In the genomic region with DNA sequence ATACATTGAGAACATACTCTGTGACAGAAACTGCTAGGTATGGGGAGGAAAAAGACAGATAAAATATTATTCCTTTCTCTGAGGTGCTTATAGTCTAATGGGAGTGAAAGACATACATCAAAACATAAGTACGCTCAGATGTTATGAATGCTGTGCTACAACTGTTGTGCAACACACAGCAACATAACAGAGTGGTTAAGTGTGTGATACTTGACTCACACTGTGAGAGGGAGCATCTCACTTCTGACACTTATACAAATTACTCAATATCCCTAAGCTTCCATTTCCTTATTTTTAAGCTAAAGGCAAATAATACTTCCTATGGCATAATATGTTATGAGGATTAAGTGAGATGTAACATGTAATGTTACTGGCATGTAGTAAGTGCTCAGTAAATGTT, we compare ENCODE assay signal across 20 cellular contexts.
DNase-seq lines count a peak whose midpoint lies in the region; ATAC-seq, FAIRE-seq and TF ChIP-seq lines count a peak whose summit lies in the region.
"Had no signal": no experiment of that assay in that cellular context is flagged by ENCODE, and none has a peak within 500 bp of the region (broad histone marks: within the 10 kb centered on the region; RNA-seq: fewer than 3 reads in every experiment).

No MANE protein-coding gene starts in this region.

- in situ Hi-C loops in GM12878 (cut with MboI): loop anchor here (25.0 kb wide), 1 partner anchor 825 kb away; no protein-coding TSS in a partner anchor

- H3K4me1 ChIP-seq in GM12878 (ENCODE audit: control insufficient read depth, insufficient read depth, low read length) (peaks cover 16% of the 10 kb centered on the region; the same call in 1 of the 2 replicates), iPS-20b (ENCODE audit: insufficient read depth, low read length) (peaks cover 19% of the 10 kb centered on the region)

- no TSS peak for BruUV-seq in GM12878 (replicated peaks; lab: Mats Ljungman, UMichigan)

- CTCF ChIA-PET in GM12878 (lab: Yijun Ruan, JAX): no interaction called here

- no peak overlapping the region for H3K4me2 ChIP-seq in GM12878 (ENCODE audit: control insufficient read depth, insufficient read depth)
- H3K4me2 ChIP-seq: KMS-11, PC-9 had no signal

- no peaks in the 10 kb centered on the region for H3K9me3 Mint-ChIP-seq in progenitor cell of endocrine pancreas (ENCODE audit: low read depth)
- H3K9me3 Mint-ChIP-seq: activated naive CD4-positive, alpha-beta T cell treated with anti-CD3 and anti-CD28 coated beads, Interleukin-2, amount 10 ng/mL, durations not matched to agents 7 days and 5 days; memory B cell; stimulated activated memory B cell treated with anti-CD40 and anti-IgM and Interleukin-4, amounts not matched to agents 10 μg/mL and 1 μg/mL and 100 μg/mL, for 72 hours had no signal

- no peak for TF ChIP-seq EP300 in GM12878 (IDR thresholded peaks at IDR 0.05; ENCODE audit: borderline replicate concordance in 1 of 2, control insufficient read depth in 1 of 2, low read depth in 2 of 2, low read length in 2 of 2)

- ATAC-seq in GM12878: no peak
- no peak for ATAC-seq in HG02610 (IDR thresholded peaks at IDR 0.05; ENCODE audit: unreplicated experiment)
- ATAC-seq: HCT116; stimulated activated memory B cell treated with anti-CD40 and anti-IgM and Interleukin-4, amounts not matched to agents 10 μg/mL and 1 μg/mL and 100 μg/mL, for 72 hours had no signal

- H3K9me3 ChIP-seq in GM12878 (replicated peaks; ENCODE audit: control insufficient read depth, insufficient read depth, low read length) (0 out of 3 replicates have a peak, but pooled peaks cover 1% of the 10 kb centered on the region), iPS-20b (ENCODE audit: insufficient read depth, low read depth, low read length) (no peaks in the 10 kb centered on the region)
- H3K9me3 ChIP-seq: sigmoid colon, upper lobe of left lung had no signal

- no peak for TF ChIP-seq POLR2A in NB4 (IDR thresholded peaks at IDR 0.05; ENCODE audit: extremely low read depth, insufficient read length)
- TF ChIP-seq POLR2A in GM12878 (IDR thresholded peaks at IDR 0.05; ENCODE audit: low read depth, low read length): no peak

- H3K27me3 Mint-ChIP-seq in progenitor cell of endocrine pancreas: no peaks in the 10 kb centered on the region
- H3K27me3 Mint-ChIP-seq: stimulated activated memory B cell treated with anti-CD40 and anti-IgM and Interleukin-4, amounts not matched to agents 10 μg/mL and 1 μg/mL and 100 μg/mL, for 72 hours had no signal

- no peak overlapping the region for H3K4me3 Mint-ChIP-seq in progenitor cell of endocrine pancreas (ENCODE audit: low read depth)
- H3K4me3 Mint-ChIP-seq: activated naive CD4-positive, alpha-beta T cell treated with anti-CD3 and anti-CD28 coated beads, Interleukin-2, amount 10 ng/mL, durations not matched to agents 7 days and 5 days; memory B cell; stimulated activated memory B cell treated with anti-CD40 and anti-IgM and Interleukin-4, amounts not matched to agents 10 μg/mL and 1 μg/mL and 100 μg/mL, for 72 hours had no signal

- H3K36me3 ChIP-seq in GM12878 (ENCODE audit: control insufficient read depth in 2 of 2, insufficient read depth in 2 of 2, low read length in 1 of 2) (no peaks in the 10 kb centered on the region), iPS-20b (ENCODE audit: insufficient read depth, low read depth, low read length) (no peaks in the 10 kb centered on the region)
- H3K36me3 ChIP-seq: brain microvascular endothelial cell, sigmoid colon, upper lobe of left lung had no signal

- no peaks in the 10 kb centered on the region for H3K79me2 ChIP-seq in GM12878 (ENCODE audit: control insufficient read depth, insufficient read depth, low read length)

- no peaks in the 10 kb centered on the region for H4K20me1 ChIP-seq in GM12878 (ENCODE audit: control insufficient read depth, insufficient read depth)

- H3K27ac Mint-ChIP-seq in progenitor cell of endocrine pancreas: no peak overlapping the region
- H3K27ac Mint-ChIP-seq: activated naive CD4-positive, alpha-beta T cell treated with anti-CD3 and anti-CD28 coated beads, Interleukin-2, amount 10 ng/mL, durations not matched to agents 7 days and 5 days; memory B cell; stimulated activated memory B cell treated with anti-CD40 and anti-IgM and Interleukin-4, amounts not matched to agents 10 μg/mL and 1 μg/mL and 100 μg/mL, for 72 hours had no signal

- H3K4me3 ChIP-seq in NB4 (ENCODE audit: low read depth, low read length): no peak overlapping the region
- H3K4me3 ChIP-seq in GM12878: no peak overlapping the region
- H3K4me3 ChIP-seq in iPS-20b (ENCODE audit: low read length): no peak overlapping the region
- H3K4me3 ChIP-seq: PC-9, sigmoid colon, upper lobe of left lung had no signal

- POLR2A ChIA-PET in GM12878 (lab: Charles Lee): no interaction called here

- 100% methylated on average over 1 of the region's 1 CpG for WGBS in GM12878 (ENCODE audit: insufficient coverage, insufficient replicate concordance, low lambda C conversion rate, missing lambda C conversion rate)

- no peaks in the 10 kb centered on the region for H3K36me3 Mint-ChIP-seq in progenitor cell of endocrine pancreas (ENCODE audit: insufficient read depth)
- H3K36me3 Mint-ChIP-seq: activated naive CD4-positive, alpha-beta T cell treated with anti-CD3 and anti-CD28 coated beads, Interleukin-2, amount 10 ng/mL, durations not matched to agents 7 days and 5 days; memory B cell; stimulated activated memory B cell treated with anti-CD40 and anti-IgM and Interleukin-4, amounts not matched to agents 10 μg/mL and 1 μg/mL and 100 μg/mL, for 72 hours had no signal

- no peak overlapping the region for H3K9ac ChIP-seq in GM12878 (ENCODE audit: control insufficient read depth, insufficient read depth, low read length)
- no peak overlapping the region for H3K9ac ChIP-seq in iPS-20b (ENCODE audit: low read depth, low read length)
- H3K9ac ChIP-seq: KMS-11 had no signal

- no peaks in the 10 kb centered on the region for H3K27me3 ChIP-seq in GM12878 (replicated peaks in 1 of 2; ENCODE audit: control insufficient read depth in 2 of 2, insufficient read depth in 2 of 2, low read length in 1 of 2)
- H3K27me3 ChIP-seq in iPS-20b (ENCODE audit: insufficient read depth, low read length): no peaks in the 10 kb centered on the region
- H3K27me3 ChIP-seq: brain microvascular endothelial cell, sigmoid colon, upper lobe of left lung had no signal

- FAIRE-seq in GM12878 (lab: Jason Lieb, UNC): no peak

- H3K27ac ChIP-seq in GM12878 (ENCODE audit: control insufficient read depth, insufficient read depth) (no peak overlapping the region), iPS-20b (ENCODE audit: low read length) (peak overlapping the region; percentile 26)
- H3K27ac ChIP-seq: brain microvascular endothelial cell, KMS-11, PC-9, sigmoid colon, upper lobe of left lung had no signal

- TF ChIP-seq CTCF in NB4 (IDR thresholded peaks at IDR 0.05; ENCODE audit: low read depth, low read length): no peak
- no peak for TF ChIP-seq CTCF in GM12878 (IDR thresholded peaks at IDR 0.05 in 2 of 3, conservative IDR thresholded peaks at IDR 0.05 in 1 of 3; ENCODE audit: control insufficient read depth in 2 of 3, extremely low read depth in 1 of 3, insufficient read depth in 1 of 3, low read depth in 3 of 3, low read length in 3 of 3)
- no peak for TF ChIP-seq CTCF in progenitor cell of endocrine pancreas (IDR thresholded peaks at IDR 0.05; ENCODE audit: unreplicated experiment)

- SMC1A ChIA-PET in GM12878 (lab: Charles Lee; ENCODE audit: uncharacterized antibody, unreplicated experiment): interaction anchor here (1.0 kb wide), 2 partner anchors 11 to 19 kb away, joined by 3 to 4 read pairs; no protein-coding TSS in a partner anchor

- DNase-seq in GM03348 (ENCODE audit: low spot score) (peak; percentile 24), NB4 (ENCODE audit: low read depth) (peak; percentile 29), GM12878 (ENCODE audit: low read depth, low spot score) (no peak), progenitor cell of endocrine pancreas (ENCODE audit: low spot score, unreplicated experiment) (no peak)
- DNase-seq in activated T-cell treated with anti-CD3 and anti-CD28 coated beads, Interleukin-2, amount 50 U/mL, for 48 hours: no peak
- no peak for DNase-seq in stimulated activated CD4-positive, alpha-beta T cell treated with anti-CD3 and anti-CD28 coated beads, Interleukin-1b, Interleukin-23, amount 100 ng/mL, for 48 hours
- DNase-seq: activated CD4-positive, CD25-positive, alpha-beta regulatory T cell; activated naive CD4-positive, alpha-beta T cell treated with anti-CD3 and anti-CD28 coated beads, Interleukin-2, amount 10 ng/mL, durations not matched to agents 7 days and 5 days; brain microvascular endothelial cell; NCI-H146; NCI-H446 treated with DMSO at 0.1 percent for 48 hours; sigmoid colon; upper lobe of left lung had no signal

- TF ChIP-seq RAD21 in GM12878 (IDR thresholded peaks at IDR 0.05; ENCODE audit: insufficient read depth, low read depth, low read length): no peak

- no peak overlapping the region for H2AFZ ChIP-seq in GM12878 (ENCODE audit: control insufficient read depth, low read depth, low read length)
- H2AFZ ChIP-seq: PC-9 had no signal

- RAD21 ChIA-PET in GM12878 (lab: Charles Lee; ENCODE audit: unreplicated experiment): interaction anchor here (0.7 kb wide), 1 partner anchor 653 kb away, joined by 4 read pairs; no protein-coding TSS in a partner anchor

- peaks cover 4% of the 10 kb centered on the region for H3K4me1 Mint-ChIP-seq in progenitor cell of endocrine pancreas (ENCODE audit: low read depth)
- H3K4me1 Mint-ChIP-seq: activated naive CD4-positive, alpha-beta T cell treated with anti-CD3 and anti-CD28 coated beads, Interleukin-2, amount 10 ng/mL, durations not matched to agents 7 days and 5 days had no signal

- intact Hi-C loops in GM12878 (cut with micrococcal nuclease; ENCODE audit: unreplicated experiment): no loop called here

TF ChIP-seq in GM12878, 131 proteins besides CTCF, POLR2A, EP300 and RAD21:
- TF ChIP-seq, protein P1, sequence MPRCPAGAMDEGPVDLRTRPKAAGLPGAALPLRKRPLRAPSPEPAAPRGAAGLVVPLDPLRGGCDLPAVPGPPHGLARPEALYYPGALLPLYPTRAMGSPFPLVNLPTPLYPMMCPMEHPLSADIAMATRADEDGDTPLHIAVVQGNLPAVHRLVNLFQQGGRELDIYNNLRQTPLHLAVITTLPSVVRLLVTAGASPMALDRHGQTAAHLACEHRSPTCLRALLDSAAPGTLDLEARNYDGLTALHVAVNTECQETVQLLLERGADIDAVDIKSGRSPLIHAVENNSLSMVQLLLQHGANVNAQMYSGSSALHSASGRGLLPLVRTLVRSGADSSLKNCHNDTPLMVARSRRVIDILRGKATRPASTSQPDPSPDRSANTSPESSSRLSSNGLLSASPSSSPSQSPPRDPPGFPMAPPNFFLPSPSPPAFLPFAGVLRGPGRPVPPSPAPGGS (IDR thresholded peaks at IDR 0.05; ENCODE audit: borderline replicate concordance, insufficient read depth, low read depth, low read length, poor library complexity, severe bottlenecking): peak; percentile 38
- no peak for TF ChIP-seq SREBF2 (IDR thresholded peaks at IDR 0.05; ENCODE audit: low read length)

Comparison
In these comparisons a context has a peak if more than half of its experiments do, and no peak if none do; other contexts are left out.
1. DNase-seq: peak in GM03348 (single experiment) and NB4 (single experiment); none in GM12878 (single experiment), activated T-cell treated with anti-CD3 and anti-CD28 coated beads, Interleukin-2, amount 50 U/mL, for 48 hours (0 of 2), progenitor cell of endocrine pancreas (single experiment) and stimulated activated CD4-positive, alpha-beta T cell treated with anti-CD3 and anti-CD28 coated beads, Interleukin-1b, Interleukin-23, amount 100 ng/mL, for 48 hours (single experiment).